ENCODE assay signal across 8 cellular contexts in genomic region chr15:79311901-79312553, GRCh38. TPM values are rescaled to one million over a fixed set of nuclear protein-coding genes. Genes with fewer than 3 reads are reported as not detected.
DNase-seq lines count a peak whose midpoint lies in the region; ATAC-seq and TF ChIP-seq lines count a peak whose summit lies in the region.

No MANE protein-coding gene starts in this region.

- H3K4me1 ChIP-seq in CD4-positive, alpha-beta memory T cell (ENCODE audit: insufficient read depth, low read length) = peaks cover 25% of the 10 kb centered on the region

- CTCF ChIA-PET in CD4-positive, alpha-beta memory T cell (lab: Charles Lee; ENCODE audit: partially characterized antibody) = interaction anchor here (0.7 kb wide), 1 partner anchor 10 kb away, joined by 3 read pairs; no protein-coding TSS in a partner anchor

- peaks cover 7 to 9% of the 10 kb centered on the region in 2 donors for H3K27me3 Mint-ChIP-seq in CD4-positive, alpha-beta memory T cell
- H3K27me3 Mint-ChIP-seq in chondrocyte (ENCODE audit: low read depth) (peaks cover 22% of the 10 kb centered on the region), natural killer cell (ENCODE audit: low read depth in 2 of 2) (no peaks in the 10 kb centered on the region)

- peaks cover 27 to 51% (median 42%) of the 10 kb centered on the region in 4 donors for H3K4me1 Mint-ChIP-seq in CD4-positive, alpha-beta memory T cell
- peaks cover 43% of the 10 kb centered on the region for H3K4me1 Mint-ChIP-seq in chondrocyte (ENCODE audit: low read depth)
- H3K4me1 Mint-ChIP-seq in natural killer cell = peaks cover 42 to 52% of the 10 kb centered on the region in 2 donors

- peaks cover 34% of the 10 kb centered on the region for H3K36me3 ChIP-seq in CD4-positive, alpha-beta memory T cell (ENCODE audit: insufficient read depth, low read length)
- peaks cover 52% of the 10 kb centered on the region for H3K36me3 ChIP-seq in MG63

- H3K4me3 ChIP-seq in CD4-positive, alpha-beta memory T cell (ENCODE audit: low read length in 2 of 2) = peak overlapping the region; percentile 45 to 84
- H3K4me3 ChIP-seq in MG63 = peak overlapping the region; percentile 93

- peak overlapping the region; percentile 84 to 90 (median 88) for H3K4me3 Mint-ChIP-seq in CD4-positive, alpha-beta memory T cell
- peak overlapping the region; percentile 87 for H3K4me3 Mint-ChIP-seq in chondrocyte (ENCODE audit: unreplicated experiment)
- peak overlapping the region; percentile 92 for H3K4me3 Mint-ChIP-seq in natural killer cell

- no peak for DNase-seq in CD4-positive, alpha-beta memory T cell
- DNase-seq in MG63 (no peak), chondrocyte (ENCODE audit: low spot score) (no peak), natural killer cell (no peak), HT-29 (ENCODE audit: low spot score) (no peak)
- DNase-seq in effector CD4-positive, alpha-beta T cell = no peak
- no peak for DNase-seq in effector CD8-positive, alpha-beta T cell (lab: John Stamatoyannopoulos, UW)

- POLR2A ChIA-PET in CD4-positive, alpha-beta memory T cell (lab: Charles Lee; ENCODE audit: partially characterized antibody) = no interaction called here

- intact Hi-C loops in CD4-positive, alpha-beta memory T cell (cut with micrococcal nuclease) = no loop called here
- intact Hi-C loops in natural killer cell (cut with micrococcal nuclease) = no loop called here

- H3K27me3 ChIP-seq in CD4-positive, alpha-beta memory T cell (ENCODE audit: insufficient read depth, low read length) = no peaks in the 10 kb centered on the region
- peaks cover 33% of the 10 kb centered on the region for H3K27me3 ChIP-seq in MG63

- no peak for ATAC-seq in natural killer cell
- no peak for ATAC-seq in GM21526 (IDR thresholded peaks at IDR 0.05; ENCODE audit: low FRiP score, unreplicated experiment)

- no peaks in the 10 kb centered on the region for H3K9me3 ChIP-seq in CD4-positive, alpha-beta memory T cell (ENCODE audit: control insufficient read depth in 1 of 2, low read length in 2 of 2)
- no peaks in the 10 kb centered on the region for H3K9me3 ChIP-seq in MG63

- H3K27ac Mint-ChIP-seq in CD4-positive, alpha-beta memory T cell = peak overlapping the region in 4 of 7 donors; percentile 69 to 81 (median 77)
- H3K27ac Mint-ChIP-seq in chondrocyte (ENCODE audit: unreplicated experiment) = peak overlapping the region; percentile 80
- peak overlapping the region in 1 of 2 donors; percentile 72 for H3K27ac Mint-ChIP-seq in natural killer cell

- H3K36me3 Mint-ChIP-seq in CD4-positive, alpha-beta memory T cell = peaks cover 44 to 46% of the 10 kb centered on the region in 2 donors
- H3K36me3 Mint-ChIP-seq in chondrocyte (ENCODE audit: low read depth) (peaks cover 37% of the 10 kb centered on the region), natural killer cell (peaks cover 8% of the 10 kb centered on the region)

- no peak overlapping the region for H3K27ac ChIP-seq in CD4-positive, alpha-beta memory T cell (ENCODE audit: low read depth, low read length)

- TF ChIP-seq CTCF in chondrocyte (IDR thresholded peaks at IDR 0.05) (no peak), natural killer cell (IDR thresholded peaks at IDR 0.05) (no peak)

- H3K9me3 Mint-ChIP-seq in CD4-positive, alpha-beta memory T cell = peaks cover 0 to 2% (median 0%) of the 10 kb centered on the region in 8 donors
- H3K9me3 Mint-ChIP-seq in chondrocyte (ENCODE audit: low read depth) = no peaks in the 10 kb centered on the region
- no peaks in the 10 kb centered on the region for H3K9me3 Mint-ChIP-seq in natural killer cell

RNA-seq across cellular contexts. Expression of gene TMED3, which starts 1.1 kb away (rescaled TPM):
- 10 to 100 TPM; 20.2 to 20.8 TPM for total RNA-seq in CD4-positive, alpha-beta memory T cell
- 10 to 100 TPM; 51.7 to 81.0 TPM for polyA plus RNA-seq in CD4-positive, alpha-beta memory T cell
- total RNA-seq in MG63 (2014; rRNA removed; shearing (Covaris generic); ENCODE audit: low replicate concordance) = 149 and 212 TPM in 2 replicates
- 136 to 182 TPM (median 174 TPM) in 3 replicates for total RNA-seq in chondrocyte
- total RNA-seq in natural killer cell = 10 to 100 TPM; 21.7 to 26.3 (median 25.0) TPM
- total RNA-seq in HT-29 (2014; rRNA removed; shearing (Covaris generic)) = 212 and 218 TPM in 2 replicates

RNA-seq across cellular contexts. Expression of gene ANKRD34C, which starts 29.5 kb away (rescaled TPM):
- not detected for total RNA-seq in CD4-positive, alpha-beta memory T cell
- polyA plus RNA-seq in CD4-positive, alpha-beta memory T cell = not detected
- total RNA-seq in MG63 (2014; rRNA removed; shearing (Covaris generic); ENCODE audit: low replicate concordance) = not detected in 2 replicates
- total RNA-seq in chondrocyte = 0.07 to 1.3 TPM (median 0.92 TPM) in 3 replicates
- not detected for total RNA-seq in natural killer cell
- total RNA-seq in HT-29 (2014; rRNA removed; shearing (Covaris generic)) = not detected in 2 replicates
